Comparison of ENCODE assay signal across 8 cellular contexts in the genomic region with DNA sequence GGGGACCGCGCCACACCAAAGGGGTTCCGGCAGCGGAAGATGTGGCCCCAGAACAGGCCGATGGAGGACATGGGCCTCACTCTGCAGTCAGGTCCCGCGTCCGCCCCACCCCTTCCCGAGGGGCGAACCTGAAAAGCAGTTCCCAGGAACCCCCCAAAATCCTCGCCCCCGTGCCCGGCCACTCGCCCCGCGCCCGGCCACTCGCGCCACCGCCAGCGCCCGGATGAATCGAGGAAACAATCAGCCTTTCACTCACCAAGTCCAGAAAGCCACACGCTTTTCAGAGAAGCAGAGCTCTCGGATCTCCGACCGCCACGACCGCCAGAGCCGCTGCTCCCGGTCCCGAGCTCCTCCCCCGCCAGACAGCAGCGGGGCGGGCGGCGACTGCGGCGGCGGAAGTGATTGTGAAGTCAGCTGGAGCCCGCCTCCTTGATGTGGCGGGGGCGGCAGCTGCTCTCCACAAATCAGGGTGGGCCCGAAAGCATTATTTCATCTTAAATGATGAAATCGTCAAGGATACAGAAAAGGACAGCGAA. TPM values are rescaled to one million over a fixed set of nuclear protein-coding genes. Genes with fewer than 3 reads are reported as not detected.
DNase-seq lines count a peak whose midpoint lies in the region; ATAC-seq and FAIRE-seq lines count a peak whose summit lies in the region.

Gene PJA1 (minus strand): TSS at position 338 of the 536 bp plus-strand sequence. CDS start 2,380 bp downstream, outside the sequence.

- H3K9me3 ChIP-seq in mesodermal cell (ENCODE audit: control insufficient read depth, low read length): no peaks in the 10 kb centered on the region

- peak within 1 kb of the TSS; percentile 53 for H3K27ac ChIP-seq in mesodermal cell (ENCODE audit: low read depth, low read length, severe bottlenecking)

- peak; percentile 12 for FAIRE-seq in endometrium (lab: Jason Lieb, UNC)

- 0% methylated on average over 10 of the region's 46 CpGs; no CpG with 5 or more reads in 1 of the 2 experiments for WGBS in mesodermal cell (ENCODE audit: insufficient coverage in 2 of 2), 2 experiments

- H3K4me1 ChIP-seq in mesodermal cell (ENCODE audit: control insufficient read depth, insufficient read depth, low read length, poor library complexity, severe bottlenecking): no peaks in the 10 kb centered on the region

- peak within 1 kb of the TSS; percentile 63 for H3K4me3 ChIP-seq in mesodermal cell (ENCODE audit: extremely low read depth, insufficient read depth, low read length, poor library complexity, severe bottlenecking)

- H3K36me3 ChIP-seq in mesodermal cell (ENCODE audit: control insufficient read depth, insufficient read depth, low read length): peaks cover 17% of the 10 kb centered on the region

- ATAC-seq in GM19351 (IDR thresholded peaks at IDR 0.05; ENCODE audit: unreplicated experiment): peak; percentile 90
- peak; percentile 86 for ATAC-seq in HG03469 (IDR thresholded peaks at IDR 0.05; ENCODE audit: unreplicated experiment)

- DNase-seq in C1 segment of cervical spinal cord (lab: John Stamatoyannopoulos, UW) (peak in 13 of 14 donors; percentile 10 to 73 (median 41)), NOMO-1 treated with DMSO at 0.1 percent for 48 hours (lab: John Stamatoyannopoulos, UW; ENCODE audit: unreplicated experiment) (peak; percentile 65)
- DNase-seq in activated CD8-positive, alpha-beta memory T cell treated with anti-CD3 and anti-CD28 coated beads, Interleukin-2, amount 50 U/mL, for 4 hours: peak; percentile 74
- DNase-seq in stimulated activated CD8-positive, alpha-beta memory T cell treated with anti-CD3 and anti-CD28 coated beads, Interleukin-15, amount 100 ng/mL, for 24 hours (ENCODE audit: low read depth): peak; percentile 37

RNA-seq across cellular contexts. Expression of gene PJA1, which starts in this region (rescaled TPM):
- polyA plus RNA-seq in mesodermal cell (2013, experiment 1 of 2): 40.2 TPM
- 46.6 TPM for polyA plus RNA-seq in mesodermal cell (2013, experiment 2 of 2)

Comparison
In these comparisons a context has a peak if more than half of its experiments do, and no peak if none do; other contexts are left out.
1. Peak in every context shown above with its lines: DNase-seq, ATAC-seq, H3K4me3 ChIP-seq and H3K27ac ChIP-seq.